In the genomic region with DNA sequence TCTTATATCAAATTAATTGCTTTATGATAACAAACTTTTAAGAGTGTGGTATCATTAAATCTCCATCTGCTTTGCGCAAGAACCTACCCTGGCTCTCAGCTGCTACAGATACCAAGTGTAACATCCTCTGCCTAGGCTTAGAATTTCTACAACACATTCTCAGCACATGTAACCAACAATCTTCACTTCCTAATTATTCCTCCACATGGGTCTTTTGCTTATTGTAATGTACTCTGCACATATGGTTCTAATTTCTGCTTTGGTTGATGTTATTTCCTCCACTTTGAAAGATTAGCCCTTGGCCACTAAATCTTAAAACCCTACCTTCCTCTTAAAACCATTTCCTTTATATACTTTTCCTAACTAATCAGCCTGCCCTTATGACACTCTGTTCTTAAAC, we compare ENCODE assay signal across 1 cellular context.
TF ChIP-seq lines count a peak whose summit lies in the region.

No MANE protein-coding gene starts in this region.

TF ChIP-seq in H1, 55 proteins besides CTCF, POLR2A, EP300 and RAD21:
- TF ChIP-seq SRF (IDR thresholded peaks at IDR 0.05; ENCODE audit: low read depth, low read length) (no peak), RXRA (IDR thresholded peaks at IDR 0.05; ENCODE audit: insufficient read depth, low read depth, low read length) (no peak), BRCA1 (IDR thresholded peaks at IDR 0.05; ENCODE audit: low read depth, low read length) (no peak), SP1 (IDR thresholded peaks at IDR 0.05; ENCODE audit: low read depth, low read length) (no peak), RFX5 (IDR thresholded peaks at IDR 0.05; ENCODE audit: borderline replicate concordance, low read depth, low read length) (no peak), POU5F1 (IDR thresholded peaks at IDR 0.05; ENCODE audit: low read depth, low read length) (no peak), JUND (IDR thresholded peaks at IDR 0.05; ENCODE audit: low read length) (no peak), HDAC2 (IDR thresholded peaks at IDR 0.05; ENCODE audit: borderline replicate concordance in 1 of 2, low read depth in 2 of 2, low read length in 2 of 2) (no peak), POLR2AphosphoS5 (IDR thresholded peaks at IDR 0.05; ENCODE audit: low read depth, low read length) (no peak), TAF1 (IDR thresholded peaks at IDR 0.05; ENCODE audit: low read depth, low read length) (no peak), HDAC6 (IDR thresholded peaks at IDR 0.05; ENCODE audit: low read depth, low read length) (no peak), SIX5 (IDR thresholded peaks at IDR 0.05; ENCODE audit: low read depth, low read length) (no peak), CHD1 (IDR thresholded peaks at IDR 0.05; ENCODE audit: low read depth, low read length) (no peak), PHF8 (conservative IDR thresholded peaks at IDR 0.05; ENCODE audit: low read depth, low read length) (no peak), SAP30 (IDR thresholded peaks at IDR 0.05; ENCODE audit: insufficient read depth, insufficient replicate concordance, low read length) (no peak), BACH1 (IDR thresholded peaks at IDR 0.05; ENCODE audit: low read length) (no peak), RNF2 (IDR thresholded peaks at IDR 0.05; ENCODE audit: borderline replicate concordance, low read depth, low read length, missing control alignments, poor library complexity, severe bottlenecking) (no peak), TAF7 (optimal IDR thresholded peaks at IDR 0.05; ENCODE audit: borderline replicate concordance, low read depth, low read length) (no peak)
- TF ChIP-seq, protein P1, sequence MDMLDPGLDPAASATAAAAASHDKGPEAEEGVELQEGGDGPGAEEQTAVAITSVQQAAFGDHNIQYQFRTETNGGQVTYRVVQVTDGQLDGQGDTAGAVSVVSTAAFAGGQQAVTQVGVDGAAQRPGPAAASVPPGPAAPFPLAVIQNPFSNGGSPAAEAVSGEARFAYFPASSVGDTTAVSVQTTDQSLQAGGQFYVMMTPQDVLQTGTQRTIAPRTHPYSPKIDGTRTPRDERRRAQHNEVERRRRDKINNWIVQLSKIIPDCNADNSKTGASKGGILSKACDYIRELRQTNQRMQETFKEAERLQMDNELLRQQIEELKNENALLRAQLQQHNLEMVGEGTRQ (IDR thresholded peaks at IDR 0.05; ENCODE audit: low read length) = no peak
- TF ChIP-seq, protein P2, sequence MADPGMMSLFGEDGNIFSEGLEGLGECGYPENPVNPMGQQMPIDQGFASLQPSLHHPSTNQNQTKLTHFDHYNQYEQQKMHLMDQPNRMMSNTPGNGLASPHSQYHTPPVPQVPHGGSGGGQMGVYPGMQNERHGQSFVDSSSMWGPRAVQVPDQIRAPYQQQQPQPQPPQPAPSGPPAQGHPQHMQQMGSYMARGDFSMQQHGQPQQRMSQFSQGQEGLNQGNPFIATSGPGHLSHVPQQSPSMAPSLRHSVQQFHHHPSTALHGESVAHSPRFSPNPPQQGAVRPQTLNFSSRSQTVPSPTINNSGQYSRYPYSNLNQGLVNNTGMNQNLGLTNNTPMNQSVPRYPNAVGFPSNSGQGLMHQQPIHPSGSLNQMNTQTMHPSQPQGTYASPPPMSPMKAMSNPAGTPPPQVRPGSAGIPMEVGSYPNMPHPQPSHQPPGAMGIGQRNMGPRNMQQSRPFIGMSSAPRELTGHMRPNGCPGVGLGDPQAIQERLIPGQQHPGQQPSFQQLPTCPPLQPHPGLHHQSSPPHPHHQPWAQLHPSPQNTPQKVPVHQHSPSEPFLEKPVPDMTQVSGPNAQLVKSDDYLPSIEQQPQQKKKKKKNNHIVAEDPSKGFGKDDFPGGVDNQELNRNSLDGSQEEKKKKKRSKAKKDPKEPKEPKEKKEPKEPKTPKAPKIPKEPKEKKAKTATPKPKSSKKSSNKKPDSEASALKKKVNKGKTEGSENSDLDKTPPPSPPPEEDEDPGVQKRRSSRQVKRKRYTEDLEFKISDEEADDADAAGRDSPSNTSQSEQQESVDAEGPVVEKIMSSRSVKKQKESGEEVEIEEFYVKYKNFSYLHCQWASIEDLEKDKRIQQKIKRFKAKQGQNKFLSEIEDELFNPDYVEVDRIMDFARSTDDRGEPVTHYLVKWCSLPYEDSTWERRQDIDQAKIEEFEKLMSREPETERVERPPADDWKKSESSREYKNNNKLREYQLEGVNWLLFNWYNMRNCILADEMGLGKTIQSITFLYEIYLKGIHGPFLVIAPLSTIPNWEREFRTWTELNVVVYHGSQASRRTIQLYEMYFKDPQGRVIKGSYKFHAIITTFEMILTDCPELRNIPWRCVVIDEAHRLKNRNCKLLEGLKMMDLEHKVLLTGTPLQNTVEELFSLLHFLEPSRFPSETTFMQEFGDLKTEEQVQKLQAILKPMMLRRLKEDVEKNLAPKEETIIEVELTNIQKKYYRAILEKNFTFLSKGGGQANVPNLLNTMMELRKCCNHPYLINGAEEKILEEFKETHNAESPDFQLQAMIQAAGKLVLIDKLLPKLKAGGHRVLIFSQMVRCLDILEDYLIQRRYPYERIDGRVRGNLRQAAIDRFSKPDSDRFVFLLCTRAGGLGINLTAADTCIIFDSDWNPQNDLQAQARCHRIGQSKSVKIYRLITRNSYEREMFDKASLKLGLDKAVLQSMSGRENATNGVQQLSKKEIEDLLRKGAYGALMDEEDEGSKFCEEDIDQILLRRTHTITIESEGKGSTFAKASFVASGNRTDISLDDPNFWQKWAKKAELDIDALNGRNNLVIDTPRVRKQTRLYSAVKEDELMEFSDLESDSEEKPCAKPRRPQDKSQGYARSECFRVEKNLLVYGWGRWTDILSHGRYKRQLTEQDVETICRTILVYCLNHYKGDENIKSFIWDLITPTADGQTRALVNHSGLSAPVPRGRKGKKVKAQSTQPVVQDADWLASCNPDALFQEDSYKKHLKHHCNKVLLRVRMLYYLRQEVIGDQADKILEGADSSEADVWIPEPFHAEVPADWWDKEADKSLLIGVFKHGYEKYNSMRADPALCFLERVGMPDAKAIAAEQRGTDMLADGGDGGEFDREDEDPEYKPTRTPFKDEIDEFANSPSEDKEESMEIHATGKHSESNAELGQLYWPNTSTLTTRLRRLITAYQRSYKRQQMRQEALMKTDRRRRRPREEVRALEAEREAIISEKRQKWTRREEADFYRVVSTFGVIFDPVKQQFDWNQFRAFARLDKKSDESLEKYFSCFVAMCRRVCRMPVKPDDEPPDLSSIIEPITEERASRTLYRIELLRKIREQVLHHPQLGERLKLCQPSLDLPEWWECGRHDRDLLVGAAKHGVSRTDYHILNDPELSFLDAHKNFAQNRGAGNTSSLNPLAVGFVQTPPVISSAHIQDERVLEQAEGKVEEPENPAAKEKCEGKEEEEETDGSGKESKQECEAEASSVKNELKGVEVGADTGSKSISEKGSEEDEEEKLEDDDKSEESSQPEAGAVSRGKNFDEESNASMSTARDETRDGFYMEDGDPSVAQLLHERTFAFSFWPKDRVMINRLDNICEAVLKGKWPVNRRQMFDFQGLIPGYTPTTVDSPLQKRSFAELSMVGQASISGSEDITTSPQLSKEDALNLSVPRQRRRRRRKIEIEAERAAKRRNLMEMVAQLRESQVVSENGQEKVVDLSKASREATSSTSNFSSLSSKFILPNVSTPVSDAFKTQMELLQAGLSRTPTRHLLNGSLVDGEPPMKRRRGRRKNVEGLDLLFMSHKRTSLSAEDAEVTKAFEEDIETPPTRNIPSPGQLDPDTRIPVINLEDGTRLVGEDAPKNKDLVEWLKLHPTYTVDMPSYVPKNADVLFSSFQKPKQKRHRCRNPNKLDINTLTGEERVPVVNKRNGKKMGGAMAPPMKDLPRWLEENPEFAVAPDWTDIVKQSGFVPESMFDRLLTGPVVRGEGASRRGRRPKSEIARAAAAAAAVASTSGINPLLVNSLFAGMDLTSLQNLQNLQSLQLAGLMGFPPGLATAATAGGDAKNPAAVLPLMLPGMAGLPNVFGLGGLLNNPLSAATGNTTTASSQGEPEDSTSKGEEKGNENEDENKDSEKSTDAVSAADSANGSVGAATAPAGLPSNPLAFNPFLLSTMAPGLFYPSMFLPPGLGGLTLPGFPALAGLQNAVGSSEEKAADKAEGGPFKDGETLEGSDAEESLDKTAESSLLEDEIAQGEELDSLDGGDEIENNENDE (IDR thresholded peaks at IDR 0.05; ENCODE audit: insufficient replicate concordance, low read length) = no peak
